Comparison of ENCODE assay signal across 20 cellular contexts in genomic region chr1:222821239-222821638, GRCh38.
"Had no signal": no experiment of that assay in that cellular context is flagged by ENCODE, and none has a peak within 500 bp of the region (broad histone marks: within the 10 kb centered on the region; RNA-seq: fewer than 3 reads in every experiment).

No MANE protein-coding gene starts in this region.

- H3K9me3 ChIP-seq: colonic mucosa, gastrocnemius medialis, left lung, tibial nerve, uterus had no signal

- H3K4me2 ChIP-seq: neural progenitor cell had no signal

- ATAC-seq: activated naive CD8-positive, alpha-beta T cell treated with anti-CD3 and anti-CD28 coated beads, Interleukin-2, amount 50 U/mL, for 24 hours; gastrocnemius medialis; left lung; naive thymus-derived CD4-positive, alpha-beta T cell; WTC11 had no signal

- H3K4me1 ChIP-seq: colonic mucosa had no signal

- H3K27ac ChIP-seq: colonic mucosa, epithelial cell of prostate, gastrocnemius medialis, left lung, neural progenitor cell, tibial nerve, uterus had no signal

- H3K36me3 ChIP-seq: colonic mucosa, gastrocnemius medialis, left lung, neural progenitor cell, tibial nerve, uterus had no signal

- H3K4me3 ChIP-seq: colonic mucosa, gastrocnemius medialis, left lung, neural progenitor cell, tibial nerve, uterus had no signal

- H3K27me3 ChIP-seq: colonic mucosa, gastrocnemius medialis, left lung, neural progenitor cell, tibial nerve, uterus had no signal

- H2AFZ ChIP-seq: neural progenitor cell had no signal

- H3K9ac ChIP-seq: neural progenitor cell had no signal

- DNase-seq: activated CD4-positive, alpha-beta T cell treated with anti-CD3 and anti-CD28 coated beads for 4 hours; activated CD8-positive, alpha-beta T cell treated with anti-CD3 and anti-CD28 coated beads for 36 hours; activated effector memory CD4-positive, alpha-beta T cell treated with Interleukin-2 at 50 U/mL for 16 hours; activated naive CD4-positive, alpha-beta T cell treated with anti-CD3 and anti-CD28 coated beads, Interleukin-2, amount 10 ng/mL, durations not matched to agents 7 days and 5 days; activated naive CD8-positive, alpha-beta T cell treated with anti-CD3 and anti-CD28 coated beads, Interleukin-2, amount 50 U/mL, for 24 hours; activated T-cell treated with anti-CD3 and anti-CD28 coated beads, Interleukin-2, amount 50 U/mL, for 48 hours; aorta; colonic mucosa; endodermal cell; gastrocnemius medialis; head of caudate nucleus; left lung; naive thymus-derived CD4-positive, alpha-beta T cell; stimulated activated CD4-positive, alpha-beta T cell treated with anti-CD3 and anti-CD28 coated beads, Interleukin-12 subunit alpha, Interleukin-12 subunit beta, amount 100 ng/mL, for 4 hours; stimulated activated CD4-positive, alpha-beta T cell treated with anti-CD3 and anti-CD28 coated beads, Interleukin-1b, Interleukin-23, amount 100 ng/mL, for 48 hours; uterus had no signal
